In genomic region chr13:109879338-109879737, GRCh38 we compare ENCODE assay signal across 28 cellular contexts.
"Had no signal": no experiment of that assay in that cellular context is flagged by ENCODE, and none has a peak within 500 bp of the region (broad histone marks: within the 10 kb centered on the region; RNA-seq: fewer than 3 reads in every experiment).

No MANE protein-coding gene starts in this region.

- H3K4me3 ChIP-seq: lower lobe of right lung, psoas muscle, skin epidermis, stomach, suprapubic skin, thoracic aorta, tibial artery, upper lobe of right lung, uterus had no signal

- H3K36me3 ChIP-seq: lower lobe of right lung, neutrophil, stomach, suprapubic skin, thoracic aorta, tibial artery, upper lobe of right lung, uterus had no signal

- ATAC-seq: left colon; lower lobe of right lung; naive thymus-derived CD8-positive, alpha-beta T cell; psoas muscle; sciatic nerve; stimulated activated naive B cell treated with anti-CD40 and anti-IgM and Interleukin-4, amounts not matched to agents 10 μg/mL and 1 μg/mL and 100 μg/mL, for 72 hours; stimulated activated naive CD8-positive, alpha-beta T cell treated with anti-CD3 and anti-CD28 coated beads, Interleukin-15, Interleukin-2, amounts not matched to agents 100 U/mL and 50 U/mL, for 24 hours; upper lobe of right lung had no signal

- H3K9ac ChIP-seq: parathyroid adenoma had no signal

- H3K27ac ChIP-seq: lower lobe of right lung, neutrophil, parathyroid adenoma, psoas muscle, skin epidermis, stomach, suprapubic skin, thoracic aorta, tibial artery, upper lobe of right lung, uterus had no signal

- H3K4me1 ChIP-seq: parathyroid adenoma, psoas muscle, stomach, suprapubic skin, uterus had no signal

- H3K9me3 ChIP-seq: lower lobe of right lung, neutrophil, psoas muscle, stomach, suprapubic skin, thoracic aorta, tibial artery, upper lobe of right lung, uterus had no signal

- DNase-seq: head of caudate nucleus; hypothalamus; immature natural killer cell; kidney; left colon; lower lobe of right lung; mammary epithelial cell; mesenchymal stem cell; naive thymus-derived CD8-positive, alpha-beta T cell; occipital lobe; psoas muscle; stimulated activated CD4-positive, alpha-beta T cell treated with anti-CD3 and anti-CD28 coated beads, Interleukin-12 subunit alpha, Interleukin-12 subunit beta, amount 100 ng/mL, for 4 hours; stimulated activated CD4-positive, alpha-beta T cell treated with anti-CD3 and anti-CD28 coated beads, Interleukin-15, amount 100 ng/mL, for 24 hours; stimulated activated CD4-positive, alpha-beta T cell treated with anti-CD3 and anti-CD28 coated beads, Interleukin-2, amount 100 ng/mL, for 24 hours; stimulated activated CD4-positive, alpha-beta T cell treated with anti-CD3 and anti-CD28 coated beads, Interleukin-4, amount 100 ng/mL, for 1 hour; stimulated activated naive B cell treated with anti-CD40 and anti-IgM and Interleukin-4, amounts not matched to agents 10 μg/mL and 1 μg/mL and 100 μg/mL, for 72 hours; stimulated activated naive CD8-positive, alpha-beta T cell treated with anti-CD3 and anti-CD28 coated beads, Interleukin-15, Interleukin-2, amounts not matched to agents 100 U/mL and 50 U/mL, for 24 hours; stomach; tibial artery; trophoblast cell; upper lobe of right lung; uterus had no signal

- H2AFZ ChIP-seq: parathyroid adenoma had no signal

- H3K27me3 ChIP-seq: tibial artery, upper lobe of right lung, uterus had no signal
